15 cellular contexts compared by ENCODE assay signal in the genomic region with DNA sequence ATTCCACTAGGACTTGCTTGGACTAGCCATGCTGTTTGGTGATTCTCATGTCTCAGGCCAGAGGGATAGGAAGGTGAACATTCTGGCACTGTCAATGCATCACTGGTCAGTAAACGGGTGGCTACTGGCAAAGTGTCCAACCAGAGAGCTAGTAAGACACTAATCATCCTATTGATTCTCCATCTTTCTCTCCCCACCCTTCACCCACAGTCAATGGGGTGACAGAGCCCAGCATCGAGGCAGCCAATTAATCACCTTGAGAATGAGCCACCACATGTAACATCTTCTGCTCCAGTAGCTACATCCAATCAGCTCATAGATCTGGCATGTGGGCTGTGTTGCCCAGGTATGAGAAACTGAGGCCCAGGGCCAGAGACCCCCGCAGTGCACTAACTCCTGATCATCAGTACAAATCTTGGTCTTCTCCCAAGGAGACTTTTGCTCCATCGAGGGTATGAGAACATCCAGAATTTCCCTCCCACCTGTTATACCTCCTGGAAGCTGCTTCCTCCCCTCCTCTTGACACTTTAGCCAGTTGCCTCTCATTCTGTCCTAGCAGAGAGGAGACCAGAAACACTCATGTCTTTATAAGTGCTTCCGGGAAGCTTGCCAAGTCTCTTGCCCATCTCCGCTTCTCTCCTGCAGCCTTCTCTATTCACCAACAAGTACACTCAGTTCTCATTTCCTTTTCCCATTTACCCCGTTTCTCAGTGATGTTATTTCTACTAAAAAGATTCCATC. TPM values are rescaled to one million over a fixed set of nuclear protein-coding genes. Genes with fewer than 3 reads are reported as not detected.
A peak's percentile ranks its signal among the peaks of the same experiment; 100 is the strongest.
DNase-seq lines count a peak whose midpoint lies in the region; ATAC-seq and TF ChIP-seq lines count a peak whose summit lies in the region.
"Had no signal": no experiment of that assay in that cellular context is flagged by ENCODE, and none has a peak within 500 bp of the region (broad histone marks: within the 10 kb centered on the region; RNA-seq: fewer than 3 reads in every experiment).

No MANE protein-coding gene starts in this region.

- H3K4me3 ChIP-seq in foreskin fibroblast (ENCODE audit: low read depth in 1 of 2, low read length in 2 of 2): no peak overlapping the region
- no peak overlapping the region for H3K4me3 ChIP-seq in right atrium auricular region
- H3K4me3 ChIP-seq: BLaER1 treated with 17β-estradiol and CSF1 and Interleukin-3, amounts not matched to agents 10 nM and 100 nM; right lobe of liver had no signal

- H3K4me1 ChIP-seq in right atrium auricular region: no peaks in the 10 kb centered on the region
- H3K4me1 ChIP-seq: BLaER1 treated with 17β-estradiol and CSF1 and Interleukin-3, amounts not matched to agents 10 nM and 100 nM had no signal

- no peak for TF ChIP-seq CTCF in foreskin fibroblast (IDR thresholded peaks at IDR 0.05; ENCODE audit: low read depth, low read length)
- TF ChIP-seq CTCF in right atrium auricular region (IDR thresholded peaks at IDR 0.05): no peak

- H3K27ac ChIP-seq in right atrium auricular region: no peak overlapping the region
- H3K27ac ChIP-seq: BLaER1 treated with 17β-estradiol and CSF1 and Interleukin-3, amounts not matched to agents 10 nM and 100 nM; right lobe of liver had no signal

- H3K27me3 ChIP-seq in right atrium auricular region: no peaks in the 10 kb centered on the region
- H3K27me3 ChIP-seq: BLaER1 treated with 17β-estradiol and CSF1 and Interleukin-3, amounts not matched to agents 10 nM and 100 nM; right lobe of liver had no signal

- peak; percentile 92 for DNase-seq in COR-L47 (lab: John Stamatoyannopoulos, UW)
- peak; percentile 92 for DNase-seq in NCI-H1092 (lab: John Stamatoyannopoulos, UW)
- DNase-seq in NCI-H524 (lab: John Stamatoyannopoulos, UW): peak; percentile 95 to 97
- DNase-seq in foreskin fibroblast: peak; percentile 12 to 23
- DNase-seq in NCI-H146 (lab: John Stamatoyannopoulos, UW): no peak
- DNase-seq in right atrium auricular region (ENCODE audit: low spot score): no peak
- DNase-seq in stimulated activated naive CD8-positive, alpha-beta T cell treated with anti-CD3 and anti-CD28 coated beads, Interleukin-15, Interleukin-2, amounts not matched to agents 100 U/mL and 50 U/mL, for 24 hours: no peak
- DNase-seq: activated CD4-positive, alpha-beta T cell treated with anti-CD3 and anti-CD28 coated beads, Interleukin-2, amount 50 U/mL, for 1 hour; right lobe of liver had no signal

- H3K36me3 ChIP-seq in right atrium auricular region: no peaks in the 10 kb centered on the region
- H3K36me3 ChIP-seq: BLaER1 treated with 17β-estradiol and CSF1 and Interleukin-3, amounts not matched to agents 10 nM and 100 nM; right lobe of liver had no signal

- no peaks in the 10 kb centered on the region for H3K9me3 ChIP-seq in right atrium auricular region
- H3K9me3 ChIP-seq: BLaER1 treated with 17β-estradiol and CSF1 and Interleukin-3, amounts not matched to agents 10 nM and 100 nM; right lobe of liver had no signal

- ATAC-seq in GM21390 (IDR thresholded peaks at IDR 0.05; ENCODE audit: unreplicated experiment): no peak
- ATAC-seq in stimulated activated naive CD8-positive, alpha-beta T cell treated with anti-CD3 and anti-CD28 coated beads, Interleukin-15, Interleukin-2, amounts not matched to agents 100 U/mL and 50 U/mL, for 24 hours: no peak
- ATAC-seq: T-cell had no signal

RNA-seq across cellular contexts. Expression of a gene that starts 17.0 kb away (rescaled TPM):
- total RNA-seq in right atrium auricular region: under 1 TPM in 1 of 2 donors, not detected in 1; 0.24 TPM
- total RNA-seq: activated T-helper 1 cell treated with anti-CD3 and anti-CD28 coated beads, Interleukin-12 subunit alpha, Interleukin-12 subunit beta, Interleukin-2, Interleukin-4 antibody, amounts not matched to agents 30 ng/mL and 10 ng/mL and 1 ng/mL, durations not matched to agents 14 hours and 24 hours and 36 hours; aorta; fibroblast of villous mesenchyme had no signal

Comparison
In these comparisons a context has a peak if more than half of its experiments do, and no peak if none do; other contexts are left out.
1. DNase-seq: peak in COR-L47 (single experiment), NCI-H1092 (single experiment), NCI-H524 (2 of 2) and foreskin fibroblast (2 of 2); none in NCI-H146 (single experiment), right atrium auricular region (single experiment) and stimulated activated naive CD8-positive, alpha-beta T cell treated with anti-CD3 and anti-CD28 coated beads, Interleukin-15, Interleukin-2, amounts not matched to agents 100 U/mL and 50 U/mL, for 24 hours (single experiment).